35 cellular contexts compared by ENCODE assay signal in the genomic region with DNA sequence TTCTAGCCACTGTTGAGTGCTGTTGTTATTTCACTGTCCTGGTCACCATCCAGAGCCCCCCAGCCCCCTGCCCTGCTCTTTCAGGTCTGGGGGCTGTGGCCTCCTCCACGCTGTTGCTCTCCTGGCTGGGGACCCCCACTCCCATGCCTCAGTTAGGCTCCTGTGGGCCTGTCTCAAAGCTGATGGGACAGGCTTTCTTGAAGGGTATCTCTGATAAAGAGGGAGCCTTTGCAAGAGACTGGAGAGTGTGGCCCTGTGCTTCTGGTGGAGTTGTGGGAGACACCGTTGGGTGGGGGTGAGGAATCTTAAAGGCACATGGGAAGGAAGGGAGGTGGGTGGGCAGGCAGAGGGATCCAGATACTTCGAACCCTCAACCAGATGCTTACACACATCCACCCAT. TPM values are rescaled to one million over a fixed set of nuclear protein-coding genes. Genes with fewer than 3 reads are reported as not detected.
"Had no signal": no experiment of that assay in that cellular context is flagged by ENCODE, and none has a peak within 500 bp of the region (broad histone marks: within the 10 kb centered on the region; RNA-seq: fewer than 3 reads in every experiment).

No MANE protein-coding gene starts in this region.

- H2AFZ ChIP-seq: hepatocyte had no signal

- H3K36me3 ChIP-seq: colonic mucosa, esophagus muscularis mucosa, gastroesophageal sphincter, heart left ventricle, lower lobe of right lung, pancreas, right atrium auricular region, stomach, thyroid gland had no signal

- H3K9me3 Mint-ChIP-seq: dendritic cell treated with granulocyte-macrophage colony-stimulating factor and Interleukin-4, amounts not matched to agents 40 ng/mL and 50 ng/mL, for 4 days; naive thymus-derived CD8-positive, alpha-beta T cell; stimulated activated effector memory CD8-positive, alpha-beta T cell treated with anti-CD3 and anti-CD28 coated beads, Interleukin-12 subunit alpha, Interleukin-12 subunit beta, amount 100 ng/mL, for 72 hours had no signal

- DNase-seq: colonic mucosa; effector CD8-positive, alpha-beta T cell; foreskin keratinocyte; heart left ventricle; left ventricle myocardium superior; lower lobe of right lung; nephron progenitor cell; occipital lobe; pancreas; stimulated activated CD4-positive, alpha-beta T cell treated with anti-CD3 and anti-CD28 coated beads, Interleukin-2, amount 100 ng/mL, for 24 hours; stimulated activated CD4-positive, alpha-beta T cell treated with anti-CD3 and anti-CD28 coated beads, Interleukin-4, amount 100 ng/mL, for 24 hours; stimulated activated naive CD4-positive, alpha-beta T cell treated with Interleukin-2 at 50 U/mL for 16 hours; stomach; thyroid gland; trophoblast cell had no signal

- H3K4me2 ChIP-seq: hepatocyte, smooth muscle cell had no signal

- ATAC-seq: foreskin keratinocyte; gastroesophageal sphincter; heart left ventricle; left ventricle myocardium superior; lower lobe of right lung; naive thymus-derived CD8-positive, alpha-beta T cell; sciatic nerve; stimulated activated effector memory CD8-positive, alpha-beta T cell treated with anti-CD3 and anti-CD28 coated beads, Interleukin-12 subunit alpha, Interleukin-12 subunit beta, amount 100 ng/mL, for 72 hours had no signal

- H3K4me3 ChIP-seq: colonic mucosa, esophagus muscularis mucosa, gastroesophageal sphincter, heart left ventricle, hepatocyte, lower lobe of right lung, pancreas, right atrium auricular region, smooth muscle cell, stomach, thyroid gland had no signal

- H3K9me3 ChIP-seq: colonic mucosa, esophagus muscularis mucosa, gastroesophageal sphincter, heart left ventricle, lower lobe of right lung, pancreas, right atrium auricular region, stomach, thyroid gland had no signal

- H3K27ac ChIP-seq: colonic mucosa, esophagus muscularis mucosa, foreskin keratinocyte, gastroesophageal sphincter, heart left ventricle, hepatocyte, lower lobe of right lung, pancreas, right atrium auricular region, stomach, thyroid gland had no signal

- H3K79me2 ChIP-seq: hepatocyte had no signal

- H3K36me3 Mint-ChIP-seq: naive thymus-derived CD8-positive, alpha-beta T cell; stimulated activated effector memory CD8-positive, alpha-beta T cell treated with anti-CD3 and anti-CD28 coated beads, Interleukin-12 subunit alpha, Interleukin-12 subunit beta, amount 100 ng/mL, for 72 hours had no signal

- H3K27me3 ChIP-seq: pancreas, thyroid gland had no signal

- H3K4me3 Mint-ChIP-seq: dendritic cell treated with granulocyte-macrophage colony-stimulating factor and Interleukin-4, amounts not matched to agents 40 ng/mL and 50 ng/mL, for 4 days; naive thymus-derived CD8-positive, alpha-beta T cell; nephron progenitor cell; stimulated activated effector memory CD8-positive, alpha-beta T cell treated with anti-CD3 and anti-CD28 coated beads, Interleukin-12 subunit alpha, Interleukin-12 subunit beta, amount 100 ng/mL, for 72 hours had no signal

- H3K4me1 ChIP-seq: foreskin keratinocyte had no signal

- H3K27ac Mint-ChIP-seq: dendritic cell treated with granulocyte-macrophage colony-stimulating factor and Interleukin-4, amounts not matched to agents 40 ng/mL and 50 ng/mL, for 4 days; naive thymus-derived CD8-positive, alpha-beta T cell; nephron progenitor cell; progenitor cell of endocrine pancreas; stimulated activated effector memory CD8-positive, alpha-beta T cell treated with anti-CD3 and anti-CD28 coated beads, Interleukin-12 subunit alpha, Interleukin-12 subunit beta, amount 100 ng/mL, for 72 hours had no signal

RNA-seq across cellular contexts. Expression of gene KRT86, which starts 12.2 kb away (rescaled TPM):
- total RNA-seq: endothelial cell of umbilical vein; heart left ventricle; hepatocyte; left ventricle myocardium superior; mesenteric fat pad; naive thymus-derived CD8-positive, alpha-beta T cell; progenitor cell of endocrine pancreas; right atrium auricular region; smooth muscle cell; stomach; urinary bladder had no signal

RNA-seq across cellular contexts. Expression of gene KRT81, which starts 29.0 kb away (rescaled TPM):
- total RNA-seq: endothelial cell of umbilical vein; fibroblast of lung; foreskin keratinocyte; heart left ventricle; hepatocyte; left ventricle myocardium superior; lower lobe of right lung; mesenteric fat pad; naive thymus-derived CD8-positive, alpha-beta T cell; occipital lobe; progenitor cell of endocrine pancreas; right atrium auricular region; sciatic nerve; stomach; subcutaneous adipose tissue; temporal lobe; urinary bladder had no signal

RNA-seq across cellular contexts. Expression of gene KRT7, which starts 29.2 kb away (rescaled TPM):
- total RNA-seq: naive thymus-derived CD8-positive, alpha-beta T cell; occipital lobe; temporal lobe had no signal

RNA-seq across cellular contexts. Expression of gene KRT83, which starts 58.9 kb away (rescaled TPM):
- total RNA-seq: chondrocyte; colonic mucosa; endothelial cell of umbilical vein; epithelial cell of proximal tubule; esophagus muscularis mucosa; fibroblast of lung; foreskin keratinocyte; gastroesophageal sphincter; heart left ventricle; hepatocyte; kidney epithelial cell; left ventricle myocardium superior; lower lobe of right lung; mesenteric fat pad; myocyte; naive thymus-derived CD8-positive, alpha-beta T cell; occipital lobe; pancreas; progenitor cell of endocrine pancreas; right atrium auricular region; sciatic nerve; smooth muscle cell; stomach; subcutaneous adipose tissue; temporal lobe; urinary bladder had no signal
